ENCODE assay signal across 8 cellular contexts in genomic region chr17:1590747-1591473, GRCh38. TPM values are rescaled to one million over a fixed set of nuclear protein-coding genes. Genes with fewer than 3 reads are reported as not detected.
DNase-seq lines count a peak whose midpoint lies in the region; ATAC-seq and TF ChIP-seq lines count a peak whose summit lies in the region.
"Had no signal": no experiment of that assay in that cellular context is flagged by ENCODE, and none has a peak within 500 bp of the region (broad histone marks: within the 10 kb centered on the region; RNA-seq: fewer than 3 reads in every experiment).

No MANE protein-coding gene starts in this region.

- H3K9me3 ChIP-seq in AG04450 (ENCODE audit: control insufficient read depth, insufficient read depth, low read length) (no peaks in the 10 kb centered on the region; the same call in 1 of the 2 replicates), mucosa of rectum (ENCODE audit: control insufficient read depth in 2 of 2, low read length in 2 of 2) (no peaks in the 10 kb centered on the region)

- no peak overlapping the region for H3K9ac ChIP-seq in mucosa of rectum (ENCODE audit: low read depth in 1 of 2, low read length in 2 of 2)

- DNase-seq in AG04450 (ENCODE audit: low read depth, low spot score) (no peak), GM10266 (ENCODE audit: extremely low spot score) (no peak)
- DNase-seq in central memory CD4-positive, alpha-beta T cell, result no peak
- DNase-seq: NCI-H69; stimulated activated CD4-positive, alpha-beta T cell treated with anti-CD3 and anti-CD28 coated beads, Interleukin-4, amount 100 ng/mL, for 1 hour had no signal

- H3K4me1 ChIP-seq in mucosa of rectum (ENCODE audit: control insufficient read depth in 2 of 2, insufficient read depth in 2 of 2, low read length in 2 of 2), result peaks cover 32 to 41% of the 10 kb centered on the region in 2 donors

- no peak for ATAC-seq in HG03280 (IDR thresholded peaks at IDR 0.05; ENCODE audit: unreplicated experiment)

- H3K27ac ChIP-seq in AG04450 (ENCODE audit: low read depth, low read length) (peak overlapping the region; percentile 84), angular gyrus (ENCODE audit: low read depth, low read length) (peak overlapping the region; percentile 91), mucosa of rectum (ENCODE audit: low read depth in 2 of 2, low read length in 2 of 2) (peak overlapping the region; percentile 49 to 68)

- H3K36me3 ChIP-seq in mucosa of rectum (ENCODE audit: control insufficient read depth in 2 of 2, insufficient read depth in 2 of 2, low read length in 2 of 2), result peaks cover 0 to 6% of the 10 kb centered on the region in 2 donors

- H3K4me3 ChIP-seq in AG04450 (ENCODE audit: low read depth, low read length) (no peak overlapping the region), mucosa of rectum (ENCODE audit: low read length in 2 of 2) (no peak overlapping the region)

- CTCF ChIA-PET in AG04450 (lab: Charles Lee), result interaction anchor here (1.3 to 3.0 kb wide), 2 partner anchors 17 to 59 kb away, joined by 3 to 20 read pairs; partner anchors contain the start of gene RILP

- no peaks in the 10 kb centered on the region for H3K27me3 ChIP-seq in AG04450 (ENCODE audit: control insufficient read depth, insufficient read depth, low read length)
- H3K27me3 ChIP-seq in mucosa of rectum (ENCODE audit: control insufficient read depth in 2 of 2, insufficient read depth in 2 of 2, low read length in 2 of 2), result no peaks in the 10 kb centered on the region

- POLR2A ChIA-PET in AG04450 (lab: Yijun Ruan, JAX), result interaction anchor here (1.0 to 1.3 kb wide), 3 partner anchors 14 to 126 kb away, joined by 3 to 5 read pairs (median 4); no protein-coding TSS in a partner anchor

- TF ChIP-seq CTCF in AG04450 (IDR thresholded peaks at IDR 0.05; ENCODE audit: low read depth, low read length), result no peak
- no peak for TF ChIP-seq CTCF in GM10266 (IDR thresholded peaks at IDR 0.05; ENCODE audit: control insufficient read depth, insufficient read depth, low read depth, missing control alignments)

RNA-seq across cellular contexts. Expression of gene PITPNA, which starts 28.3 kb away (rescaled TPM):
- polyA plus RNA-seq in AG04450 (2011; rRNA removed), result 47.9 and 53.6 TPM in 2 replicates
- 22.3 and 25.6 TPM in 2 replicates for polyA minus RNA-seq in AG04450 (2011; rRNA and poly(A)+ RNA removed)

RNA-seq across cellular contexts. Expression of gene SLC43A2, which starts 37.7 kb away (rescaled TPM):
- polyA plus RNA-seq in AG04450 (2011; rRNA removed), result 5.3 and 6.8 TPM in 2 replicates
- polyA minus RNA-seq in AG04450 (2011; rRNA and poly(A)+ RNA removed), result 10.6 and 14.3 TPM in 2 replicates

RNA-seq across cellular contexts. Expression of gene SCARF1, which starts 54.6 kb away (rescaled TPM):
- polyA plus RNA-seq in AG04450 (2011; rRNA removed), result 0.17 and 0.20 TPM in 2 replicates
- 0.13 and 0.18 TPM in 2 replicates for polyA minus RNA-seq in AG04450 (2011; rRNA and poly(A)+ RNA removed)

RNA-seq across cellular contexts. Expression of gene RILP, which starts 58.8 kb away (rescaled TPM):
- 5.8 and 9.3 TPM in 2 replicates for polyA plus RNA-seq in AG04450 (2011; rRNA removed)
- 3.3 and 4.0 TPM in 2 replicates for polyA minus RNA-seq in AG04450 (2011; rRNA and poly(A)+ RNA removed)
